ENCODE assay signal across 21 cellular contexts in genomic region chr3:59126436-59126835, GRCh38.
"Had no signal": no experiment of that assay in that cellular context is flagged by ENCODE, and none has a peak within 500 bp of the region (broad histone marks: within the 10 kb centered on the region; RNA-seq: fewer than 3 reads in every experiment).

No MANE protein-coding gene starts in this region.

- H3K36me3 ChIP-seq: adrenal gland, ascending aorta, lower lobe of right lung, neutrophil, thyroid gland, upper lobe of right lung, WERI-Rb-1 had no signal

- DNase-seq: activated CD4-positive, alpha-beta T cell treated with anti-CD3 and anti-CD28 coated beads for 1 hour; activated naive CD4-positive, alpha-beta T cell; activated T-cell treated with anti-CD3 and anti-CD28 coated beads, Interleukin-2, amount 50 U/mL, for 1 hour; adrenal gland; cortex of kidney; kidney; lower lobe of right lung; naive thymus-derived CD8-positive, alpha-beta T cell; right cardiac atrium; stimulated activated CD4-positive, alpha-beta T cell treated with anti-CD3 and anti-CD28 coated beads, Interleukin-1b, Interleukin-23, amount 100 ng/mL, for 48 hours; substantia nigra; T-helper 1 cell; thyroid gland; upper lobe of right lung; WERI-Rb-1 had no signal

- H3K36me3 Mint-ChIP-seq: activated naive CD8-positive, alpha-beta T cell; naive thymus-derived CD8-positive, alpha-beta T cell had no signal

- H3K27me3 Mint-ChIP-seq: activated naive CD8-positive, alpha-beta T cell had no signal

- H3K9ac ChIP-seq: parathyroid adenoma had no signal

- H3K4me3 Mint-ChIP-seq: activated naive CD8-positive, alpha-beta T cell; naive thymus-derived CD8-positive, alpha-beta T cell; stimulated activated naive CD8-positive, alpha-beta T cell treated with anti-CD3 and anti-CD28 coated beads, Interleukin-15, Interleukin-2, amounts not matched to agents 100 ng/mL and 50 ng/mL, for 24 hours had no signal

- H2AFZ ChIP-seq: parathyroid adenoma had no signal

- H3K4me1 ChIP-seq: ascending aorta, lower lobe of right lung, parathyroid adenoma, thyroid gland, upper lobe of right lung had no signal

- H3K79me2 ChIP-seq: parathyroid adenoma had no signal

- H3K27me3 ChIP-seq: adrenal gland, ascending aorta, neutrophil, thyroid gland, upper lobe of right lung had no signal

- H3K9me3 Mint-ChIP-seq: naive thymus-derived CD8-positive, alpha-beta T cell; stimulated activated naive CD8-positive, alpha-beta T cell treated with anti-CD3 and anti-CD28 coated beads, Interleukin-15, Interleukin-2, amounts not matched to agents 100 ng/mL and 50 ng/mL, for 24 hours had no signal

- H3K27ac Mint-ChIP-seq: activated naive CD8-positive, alpha-beta T cell; naive thymus-derived CD8-positive, alpha-beta T cell; stimulated activated naive CD8-positive, alpha-beta T cell treated with anti-CD3 and anti-CD28 coated beads, Interleukin-15, Interleukin-2, amounts not matched to agents 100 ng/mL and 50 ng/mL, for 24 hours had no signal

- H3K27ac ChIP-seq: adrenal gland, ascending aorta, epithelial cell of prostate, lower lobe of right lung, neutrophil, parathyroid adenoma, thyroid gland, upper lobe of right lung, WERI-Rb-1 had no signal

- H3K4me1 Mint-ChIP-seq: naive thymus-derived CD8-positive, alpha-beta T cell had no signal

- H3K4me3 ChIP-seq: adrenal gland, ascending aorta, lower lobe of right lung, thyroid gland, upper lobe of right lung had no signal

- H3K9me3 ChIP-seq: adrenal gland, ascending aorta, lower lobe of right lung, neutrophil, thyroid gland, upper lobe of right lung had no signal
